29 cellular contexts compared by ENCODE assay signal in the genomic region with DNA sequence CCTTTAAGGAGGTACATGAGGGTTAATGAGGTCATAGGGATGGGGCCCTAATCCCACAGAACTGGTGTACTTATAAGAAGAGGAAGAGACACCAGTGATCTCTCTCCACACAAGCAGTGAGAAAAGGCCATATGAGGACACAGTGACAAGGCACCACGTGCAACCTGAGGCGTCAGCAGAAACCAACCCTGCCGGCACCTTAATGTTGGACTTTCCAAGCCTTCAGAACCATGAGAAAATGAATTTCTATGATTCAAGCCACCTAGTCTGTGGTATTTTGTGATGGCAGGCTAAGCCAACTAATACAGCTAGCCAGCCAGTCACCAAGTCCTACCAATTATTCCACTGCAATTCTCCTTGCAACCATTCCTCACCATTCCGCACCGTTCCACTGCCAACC.
"Had no signal": no experiment of that assay in that cellular context is flagged by ENCODE, and none has a peak within 500 bp of the region (broad histone marks: within the 10 kb centered on the region; RNA-seq: fewer than 3 reads in every experiment).

No MANE protein-coding gene starts in this region.

- H3K36me3 Mint-ChIP-seq: mesothelial cell of epicardium; naive B cell; natural killer cell; neural progenitor cell; stimulated activated naive B cell treated with anti-CD40 and anti-IgM and Interleukin-4, amounts not matched to agents 10 μg/mL and 1 μg/mL and 100 μg/mL, for 72 hours; type B pancreatic cell had no signal

- H3K9me3 ChIP-seq: left ventricle myocardium inferior, neutrophil, right atrium auricular region, stomach, suprapubic skin, thoracic aorta, tibial artery, vagina had no signal

- ATAC-seq: natural killer cell; sciatic nerve; stimulated activated naive B cell treated with anti-CD40 and anti-IgM and Interleukin-4, amounts not matched to agents 10 μg/mL and 1 μg/mL and 100 μg/mL, for 72 hours; stimulated activated naive CD8-positive, alpha-beta T cell treated with anti-CD3 and anti-CD28 coated beads, Interleukin-15, Interleukin-2, amounts not matched to agents 100 U/mL and 50 U/mL, for 24 hours had no signal

- H2AFZ ChIP-seq: hepatocyte, neural progenitor cell, parathyroid adenoma had no signal

- H3K27me3 Mint-ChIP-seq: progenitor cell of endocrine pancreas, type B pancreatic cell had no signal

- H3K27ac ChIP-seq: hepatocyte, left ventricle myocardium inferior, neural progenitor cell, neutrophil, parathyroid adenoma, right atrium auricular region, skin epidermis, stomach, suprapubic skin, thoracic aorta, tibial artery, vagina had no signal

- H3K4me3 Mint-ChIP-seq: mesothelial cell of epicardium; naive B cell; natural killer cell; nephron progenitor cell; neural progenitor cell; stimulated activated naive B cell treated with anti-CD40 and anti-IgM and Interleukin-4, amounts not matched to agents 10 μg/mL and 1 μg/mL and 100 μg/mL, for 72 hours; type B pancreatic cell had no signal

- H3K4me1 ChIP-seq: left ventricle myocardium inferior, neural progenitor cell, parathyroid adenoma, right atrium auricular region, stomach, suprapubic skin had no signal

- H3K79me2 ChIP-seq: hepatocyte, parathyroid adenoma had no signal

- H3K9ac ChIP-seq: neural progenitor cell, parathyroid adenoma had no signal

- H3K27ac Mint-ChIP-seq: mesothelial cell of epicardium; naive B cell; natural killer cell; nephron progenitor cell; neural progenitor cell; progenitor cell of endocrine pancreas; stimulated activated naive B cell treated with anti-CD40 and anti-IgM and Interleukin-4, amounts not matched to agents 10 μg/mL and 1 μg/mL and 100 μg/mL, for 72 hours; type B pancreatic cell had no signal

- H3K4me2 ChIP-seq: hepatocyte, neural progenitor cell had no signal

- H3K27me3 ChIP-seq: hepatocyte, neural progenitor cell, neutrophil, right atrium auricular region, stomach, suprapubic skin, tibial artery, vagina had no signal

- H3K36me3 ChIP-seq: left ventricle myocardium inferior, neural progenitor cell, neutrophil, right atrium auricular region, stomach, suprapubic skin, thoracic aorta, tibial artery, vagina had no signal

- H3K9me3 Mint-ChIP-seq: natural killer cell, nephron progenitor cell, neural progenitor cell, type B pancreatic cell had no signal

- H3K4me3 ChIP-seq: hepatocyte, left ventricle myocardium inferior, lung, neural progenitor cell, right atrium auricular region, skin epidermis, stomach, suprapubic skin, thoracic aorta, tibial artery, vagina had no signal

- H3K4me1 Mint-ChIP-seq: mesothelial cell of epicardium; naive B cell; natural killer cell; nephron progenitor cell; neural progenitor cell; stimulated activated naive B cell treated with anti-CD40 and anti-IgM and Interleukin-4, amounts not matched to agents 10 μg/mL and 1 μg/mL and 100 μg/mL, for 72 hours had no signal

- DNase-seq: islet precursor cell; left ventricle myocardium inferior; mesendoderm; naive B cell; natural killer cell; nephron progenitor cell; occipital lobe; stimulated activated CD4-positive, alpha-beta T cell treated with anti-CD3 and anti-CD28 coated beads, Interleukin-12 subunit alpha, Interleukin-12 subunit beta, amount 100 ng/mL, for 4 hours; stimulated activated CD4-positive, alpha-beta T cell treated with anti-CD3 and anti-CD28 coated beads, Interleukin-15, amount 100 ng/mL, for 24 hours; stimulated activated CD4-positive, alpha-beta T cell treated with anti-CD3 and anti-CD28 coated beads, Interleukin-2, amount 100 ng/mL, for 24 hours; stimulated activated CD4-positive, alpha-beta T cell treated with anti-CD3 and anti-CD28 coated beads, Interleukin-4, amount 100 ng/mL, for 1 hour; stimulated activated naive B cell treated with anti-CD40 and anti-IgM and Interleukin-4, amounts not matched to agents 10 μg/mL and 1 μg/mL and 100 μg/mL, for 72 hours; stimulated activated naive CD8-positive, alpha-beta T cell treated with anti-CD3 and anti-CD28 coated beads, Interleukin-15, Interleukin-2, amounts not matched to agents 100 U/mL and 50 U/mL, for 24 hours; stomach; tibial artery had no signal
